In genomic region chr10:115606727-115607126, GRCh38 we compare ENCODE assay signal across 17 cellular contexts.
"Had no signal": no experiment of that assay in that cellular context is flagged by ENCODE, and none has a peak within 500 bp of the region (broad histone marks: within the 10 kb centered on the region; RNA-seq: fewer than 3 reads in every experiment).

No MANE protein-coding gene starts in this region.

- H3K4me1 Mint-ChIP-seq: endodermal cell, natural killer cell had no signal

- H3K4me2 ChIP-seq: smooth muscle cell had no signal

- H3K27ac ChIP-seq: coronary artery, foreskin keratinocyte, heart left ventricle, psoas muscle, right atrium auricular region, sigmoid colon had no signal

- H3K36me3 ChIP-seq: heart left ventricle, right atrium auricular region, sigmoid colon had no signal

- H3K9me3 ChIP-seq: heart left ventricle, psoas muscle, right atrium auricular region, sigmoid colon had no signal

- H3K27ac Mint-ChIP-seq: endodermal cell, natural killer cell had no signal

- H3K27me3 ChIP-seq: foreskin keratinocyte, heart left ventricle, right atrium auricular region, sigmoid colon had no signal

- DNase-seq: effector CD4-positive, alpha-beta T cell; endodermal cell; erythroblast; foreskin keratinocyte; heart left ventricle; hippocampal formation; mammary epithelial cell; natural killer cell; psoas muscle; sigmoid colon; stimulated activated CD4-positive, alpha-beta T cell treated with anti-CD3 and anti-CD28 coated beads, Interleukin-2, amount 100 ng/mL, for 48 hours; stimulated activated naive CD4-positive, alpha-beta T cell treated with Interleukin-2 at 50 U/mL for 16 hours; trophoblast cell had no signal

- ATAC-seq: foreskin keratinocyte, heart left ventricle, left lobe of liver, natural killer cell, psoas muscle had no signal

- H3K4me3 ChIP-seq: coronary artery, heart left ventricle, psoas muscle, right atrium auricular region, sigmoid colon, smooth muscle cell had no signal

- H3K4me3 Mint-ChIP-seq: endodermal cell, natural killer cell had no signal

- H3K36me3 Mint-ChIP-seq: natural killer cell had no signal

- H3K9me3 Mint-ChIP-seq: endodermal cell had no signal

- H3K4me1 ChIP-seq: foreskin keratinocyte, heart left ventricle, psoas muscle, right atrium auricular region, sigmoid colon had no signal
